In genomic region chr1:59013276-59013927, GRCh38 we compare ENCODE assay signal across 8 cellular contexts.
DNase-seq lines count a peak whose midpoint lies in the region; ATAC-seq lines count a peak whose summit lies in the region.

No MANE protein-coding gene starts in this region.

- no peaks in the 10 kb centered on the region for H3K36me3 ChIP-seq in iPS-18a (ENCODE audit: control insufficient read depth, low read depth, low read length)
- H3K36me3 ChIP-seq in effector memory CD4-positive, alpha-beta T cell (ENCODE audit: control insufficient read depth, insufficient read depth, low read length): no peaks in the 10 kb centered on the region

- no peaks in the 10 kb centered on the region for H3K27me3 ChIP-seq in iPS-18a (ENCODE audit: control insufficient read depth, insufficient read depth, low read length)
- peaks cover 2% of the 10 kb centered on the region for H3K27me3 ChIP-seq in effector memory CD4-positive, alpha-beta T cell (replicated peaks; ENCODE audit: control insufficient read depth, insufficient read depth, low read length, poor library complexity, severe bottlenecking)

- H3K36me3 Mint-ChIP-seq in activated naive CD8-positive, alpha-beta T cell treated with anti-CD3 and anti-CD28 coated beads for 36 hours: peaks cover under 1% of the 10 kb centered on the region
- no peaks in the 10 kb centered on the region for H3K36me3 Mint-ChIP-seq in stimulated activated naive CD8-positive, alpha-beta T cell treated with anti-CD3 and anti-CD28 coated beads, Interleukin-15, Interleukin-2, amounts not matched to agents 100 ng/mL and 50 ng/mL, for 24 hours (ENCODE audit: low read depth)

- no peak for DNase-seq in activated naive CD8-positive, alpha-beta T cell treated with anti-CD3 and anti-CD28 coated beads for 36 hours
- no peak for DNase-seq in effector memory CD4-positive, alpha-beta T cell
- no peak for DNase-seq in NCI-H748 (lab: John Stamatoyannopoulos, UW; ENCODE audit: unreplicated experiment)
- no peak for DNase-seq in effector CD8-positive, alpha-beta T cell (lab: John Stamatoyannopoulos, UW)

- H3K9ac ChIP-seq in iPS-18a (ENCODE audit: low read length): peak overlapping the region; percentile 24

- no peaks in the 10 kb centered on the region for H3K9me3 ChIP-seq in iPS-18a (ENCODE audit: control insufficient read depth, low read depth, low read length)
- no peaks in the 10 kb centered on the region for H3K9me3 ChIP-seq in effector memory CD4-positive, alpha-beta T cell (ENCODE audit: control insufficient read depth, low read length)

- peak overlapping the region; percentile 21 for H3K4me3 ChIP-seq in iPS-18a (ENCODE audit: low read length)
- H3K4me3 ChIP-seq in effector memory CD4-positive, alpha-beta T cell (ENCODE audit: insufficient read depth, low read depth, low read length, poor library complexity, severe bottlenecking): no peak overlapping the region

- no peak overlapping the region for H3K4me3 Mint-ChIP-seq in activated naive CD8-positive, alpha-beta T cell treated with anti-CD3 and anti-CD28 coated beads for 36 hours
- H3K4me3 Mint-ChIP-seq in stimulated activated naive CD8-positive, alpha-beta T cell treated with anti-CD3 and anti-CD28 coated beads, Interleukin-15, Interleukin-2, amounts not matched to agents 100 ng/mL and 50 ng/mL, for 24 hours: no peak overlapping the region

- peaks cover 19% of the 10 kb centered on the region for H3K4me1 Mint-ChIP-seq in activated naive CD8-positive, alpha-beta T cell treated with anti-CD3 and anti-CD28 coated beads for 36 hours
- peaks cover 59% of the 10 kb centered on the region for H3K4me1 Mint-ChIP-seq in stimulated activated naive CD8-positive, alpha-beta T cell treated with anti-CD3 and anti-CD28 coated beads, Interleukin-15, Interleukin-2, amounts not matched to agents 100 ng/mL and 50 ng/mL, for 24 hours (ENCODE audit: low read depth)

- ATAC-seq in GM18870 (IDR thresholded peaks at IDR 0.05; ENCODE audit: unreplicated experiment): peak; percentile 44
- ATAC-seq in HG02870 (IDR thresholded peaks at IDR 0.05; ENCODE audit: unreplicated experiment): peak; percentile 45

- H3K27me3 Mint-ChIP-seq in activated naive CD8-positive, alpha-beta T cell treated with anti-CD3 and anti-CD28 coated beads for 36 hours: peaks cover 6% of the 10 kb centered on the region
- no peaks in the 10 kb centered on the region for H3K27me3 Mint-ChIP-seq in stimulated activated naive CD8-positive, alpha-beta T cell treated with anti-CD3 and anti-CD28 coated beads, Interleukin-15, Interleukin-2, amounts not matched to agents 100 ng/mL and 50 ng/mL, for 24 hours

- H3K4me1 ChIP-seq in iPS-18a (ENCODE audit: control insufficient read depth, low read depth, low read length): peaks cover 24% of the 10 kb centered on the region
- H3K4me1 ChIP-seq in effector memory CD4-positive, alpha-beta T cell (ENCODE audit: control insufficient read depth, insufficient read depth, low read length, poor library complexity, severe bottlenecking): no peaks in the 10 kb centered on the region

- peaks cover under 1% of the 10 kb centered on the region for H3K9me3 Mint-ChIP-seq in activated naive CD8-positive, alpha-beta T cell treated with anti-CD3 and anti-CD28 coated beads for 36 hours
- H3K9me3 Mint-ChIP-seq in stimulated activated naive CD8-positive, alpha-beta T cell treated with anti-CD3 and anti-CD28 coated beads, Interleukin-15, Interleukin-2, amounts not matched to agents 100 ng/mL and 50 ng/mL, for 24 hours: peaks cover 1% of the 10 kb centered on the region

- peak overlapping the region; percentile 19 for H3K27ac ChIP-seq in iPS-18a (ENCODE audit: low read length)
- no peak overlapping the region for H3K27ac ChIP-seq in effector memory CD4-positive, alpha-beta T cell (ENCODE audit: insufficient read depth, low read length, poor library complexity, severe bottlenecking)

- peak overlapping the region; percentile 6 for H3K27ac Mint-ChIP-seq in activated naive CD8-positive, alpha-beta T cell treated with anti-CD3 and anti-CD28 coated beads for 36 hours
- peak overlapping the region; percentile 12 for H3K27ac Mint-ChIP-seq in stimulated activated naive CD8-positive, alpha-beta T cell treated with anti-CD3 and anti-CD28 coated beads, Interleukin-15, Interleukin-2, amounts not matched to agents 100 ng/mL and 50 ng/mL, for 24 hours
